In genomic region chr21:36422279-36423098, GRCh38 we compare ENCODE assay signal across 1 cellular context.
TF ChIP-seq lines count a peak whose summit lies in the region.

No MANE protein-coding gene starts in this region.

TF ChIP-seq in K562, 482 proteins besides CTCF, POLR2A, EP300 and RAD21 (continued from another document):
- TF ChIP-seq ZNF24 (IDR thresholded peaks at IDR 0.05): peak; percentile 67
- 0 out of 2 replicates have a peak, but pooled peaks have one; percentile 23 for TF ChIP-seq MYC (IDR thresholded peaks at IDR 0.05; ENCODE audit: low read depth, low read length)
- no peak for TF ChIP-seq MYC (CRISPR knock-in tag; IDR thresholded peaks at IDR 0.05; ENCODE audit: borderline replicate concordance, low read depth)
- no peak for TF ChIP-seq SNRNP70 (optimal IDR thresholded peaks at IDR 0.05; ENCODE audit: low read depth, low read length)
- TF ChIP-seq E2F4 (CRISPR knock-in tag; IDR thresholded peaks at IDR 0.05; ENCODE audit: low read depth): no peak
- peak; percentile 54; the same call in 1 of the 2 replicates for TF ChIP-seq ARID2 (IDR thresholded peaks at IDR 0.05)
- TF ChIP-seq CC2D1A (IDR thresholded peaks at IDR 0.05): peak; percentile 61; the same call in 1 of the 2 replicates
- TF ChIP-seq ARID1B (IDR thresholded peaks at IDR 0.05): 0 out of 2 replicates have a peak, but pooled peaks have one; percentile 13
- TF ChIP-seq BHLHE40 (IDR thresholded peaks at IDR 0.05; ENCODE audit: low read length): peak; percentile 62
- 0 out of 2 replicates have a peak, but pooled peaks have one; percentile 6 for TF ChIP-seq JUND (IDR thresholded peaks at IDR 0.05; ENCODE audit: borderline replicate concordance, low read depth, low read length)
- TF ChIP-seq JUND (tag; IDR thresholded peaks at IDR 0.05; ENCODE audit: borderline replicate concordance, low read depth, low read length): no peak
- no peak for TF ChIP-seq NFRKB (IDR thresholded peaks at IDR 0.05; ENCODE audit: low read depth)
- TF ChIP-seq POLR2G (IDR thresholded peaks at IDR 0.05; ENCODE audit: low read depth, low read length): 0 out of 2 replicates have a peak, but pooled peaks have one; percentile 18
- 0 out of 2 replicates have a peak, but pooled peaks have one; percentile 35 for TF ChIP-seq SMARCE1 (IDR thresholded peaks at IDR 0.05)
- no peak; a peak in 1 of 4 replicates for TF ChIP-seq MLLT1 (IDR thresholded peaks at IDR 0.05)
- TF ChIP-seq NCOA6 (IDR thresholded peaks at IDR 0.05): no peak
- 0 out of 4 replicates have a peak, but pooled peaks of 1 of the 2 experiments have one; percentile 19 for TF ChIP-seq NONO (IDR thresholded peaks at IDR 0.05; ENCODE audit: low read depth in 2 of 2, low read length in 1 of 2)
- TF ChIP-seq KLF16 (IDR thresholded peaks at IDR 0.05): 0 out of 2 replicates have a peak, but pooled peaks have one; percentile 23
- 0 out of 2 replicates have a peak, but pooled peaks have one; percentile 38 for TF ChIP-seq SPI1 (IDR thresholded peaks at IDR 0.05; ENCODE audit: borderline replicate concordance, low read depth, low read length)
- no peak for TF ChIP-seq ZNF143 (CRISPR knock-in tag; IDR thresholded peaks at IDR 0.05)
- TF ChIP-seq USF1 (CRISPR knock-in tag; IDR thresholded peaks at IDR 0.05): peak; percentile 27
- 0 out of 2 replicates have a peak, but pooled peaks have one; percentile 50 for TF ChIP-seq ELF2 (CRISPR knock-in tag; IDR thresholded peaks at IDR 0.05)
- 0 out of 2 replicates have a peak, but pooled peaks have one; percentile 6 for TF ChIP-seq NFIC (IDR thresholded peaks at IDR 0.05)
- TF ChIP-seq NUFIP1 (IDR thresholded peaks at IDR 0.05; ENCODE audit: partially characterized antibody): no peak
- TF ChIP-seq CREB3L1 (IDR thresholded peaks at IDR 0.05; ENCODE audit: borderline replicate concordance, low read depth): peak; percentile 17; the same call in 1 of the 2 replicates
- TF ChIP-seq ASH1L (IDR thresholded peaks at IDR 0.05; ENCODE audit: borderline replicate concordance, low read depth, partially characterized antibody): no peak
- no peak for TF ChIP-seq ZNF384 (IDR thresholded peaks at IDR 0.05; ENCODE audit: low read depth, low read length)
- peak; percentile 11; the same call in 1 of the 2 replicates for TF ChIP-seq CXXC5 (CRISPR knock-in tag; IDR thresholded peaks at IDR 0.05)
- peak; percentile 42; the same call in 1 of the 2 replicates for TF ChIP-seq RB1 (IDR thresholded peaks at IDR 0.05; ENCODE audit: low read depth)
- no peak for TF ChIP-seq SMAD1 (IDR thresholded peaks at IDR 0.05; ENCODE audit: low read depth, low read length, partially characterized antibody)
- TF ChIP-seq SOX6 (IDR thresholded peaks at IDR 0.05): 0 out of 2 replicates have a peak, but pooled peaks have one; percentile 13
- 0 out of 4 replicates have a peak, but pooled peaks of 1 of the 2 experiments have one; percentile 21 for TF ChIP-seq SRF (CRISPR knock-in tag; IDR thresholded peaks at IDR 0.05)
- no peak for TF ChIP-seq MIER1 (IDR thresholded peaks at IDR 0.05; ENCODE audit: low read depth)
- TF ChIP-seq POLR2H (tag; IDR thresholded peaks at IDR 0.05; ENCODE audit: low read depth): no peak
- no peak for TF ChIP-seq HNRNPUL1 (IDR thresholded peaks at IDR 0.05; ENCODE audit: low read length)
- TF ChIP-seq EHMT2 (IDR thresholded peaks at IDR 0.05): no peak
- TF ChIP-seq POLR3G (IDR thresholded peaks at IDR 0.05; ENCODE audit: extremely low read depth, insufficient read length, insufficient replicate concordance): no peak
- 0 out of 2 replicates have a peak, but pooled peaks have one; percentile 71 for TF ChIP-seq XRCC5 (IDR thresholded peaks at IDR 0.05; ENCODE audit: low read depth, low read length)
- no peak for TF ChIP-seq MBD1 (CRISPR knock-in tag; IDR thresholded peaks at IDR 0.05)
- no peak for TF ChIP-seq BCLAF1 (IDR thresholded peaks at IDR 0.05; ENCODE audit: borderline replicate concordance in 1 of 2, control insufficient read depth in 1 of 2, low read depth in 2 of 2, low read length in 1 of 2)
- TF ChIP-seq FOSL1 (tag; conservative IDR thresholded peaks at IDR 0.05): peak; percentile 15; the same call in 1 of the 2 replicates
- TF ChIP-seq FOXA3 (CRISPR knock-in tag; conservative IDR thresholded peaks at IDR 0.05 in 1 of 2, IDR thresholded peaks at IDR 0.05 in 1 of 2): peak in 1 of 2 experiments; percentile 31; a peak in 1 of 4 replicates
- no peak for TF ChIP-seq DMBX1 (CRISPR knock-in tag; IDR thresholded peaks at IDR 0.05; ENCODE audit: borderline replicate concordance)
- TF ChIP-seq SIN3B (IDR thresholded peaks at IDR 0.05; ENCODE audit: low read depth): no peak
- no peak for TF ChIP-seq BMI1 (IDR thresholded peaks at IDR 0.05; ENCODE audit: low read length)
- TF ChIP-seq RAD51 (IDR thresholded peaks at IDR 0.05; ENCODE audit: borderline replicate concordance, low read depth): peak; percentile 8; the same call in 1 of the 2 replicates
- peak; percentile 26; the same call in 1 of the 2 replicates for TF ChIP-seq CEBPG (CRISPR knock-in tag; IDR thresholded peaks at IDR 0.05)
- TF ChIP-seq CEBPG (tag; conservative IDR thresholded peaks at IDR 0.05 in 1 of 2, IDR thresholded peaks at IDR 0.05 in 1 of 2): no peak
- TF ChIP-seq VEZF1 (CRISPR knock-in tag; IDR thresholded peaks at IDR 0.05): 0 out of 2 replicates have a peak, but pooled peaks have one; percentile 22
- peak; percentile 61 for TF ChIP-seq CTCFL (IDR thresholded peaks at IDR 0.05; ENCODE audit: borderline replicate concordance, insufficient read depth, low read depth, low read length, poor library complexity, severe bottlenecking)
- TF ChIP-seq SMC3 (conservative IDR thresholded peaks at IDR 0.05; ENCODE audit: insufficient read depth, low read depth, low read length): peak; percentile 61
- no peak for TF ChIP-seq YY1 (IDR thresholded peaks at IDR 0.05; ENCODE audit: borderline replicate concordance in 1 of 3, control insufficient read depth in 1 of 3, extremely low read depth in 1 of 3, insufficient read depth in 3 of 3, insufficient read length in 1 of 3, insufficient replicate concordance in 2 of 3, low read depth in 1 of 3, low read length in 2 of 3)
- no peak for TF ChIP-seq NCOA4 (IDR thresholded peaks at IDR 0.05; ENCODE audit: partially characterized antibody)
- TF ChIP-seq TFAP4 (CRISPR knock-in tag; IDR thresholded peaks at IDR 0.05; ENCODE audit: borderline replicate concordance): 0 out of 2 replicates have a peak, but pooled peaks have one; percentile 45
- TF ChIP-seq SMARCA4 (IDR thresholded peaks at IDR 0.05): peak; percentile 61
